Comparison of ENCODE assay signal across 8 cellular contexts in genomic region chr11:118145285-118146227, GRCh38. TPM values are rescaled to one million over a fixed set of nuclear protein-coding genes. Genes with fewer than 3 reads are reported as not detected.
DNase-seq lines count a peak whose midpoint lies in the region; ATAC-seq and TF ChIP-seq lines count a peak whose summit lies in the region.

No MANE protein-coding gene starts in this region.

- no peaks in the 10 kb centered on the region for H3K27me3 ChIP-seq in lung (ENCODE audit: control insufficient read depth, insufficient read depth)

- H3K36me3 Mint-ChIP-seq in activated CD4-positive, alpha-beta memory T cell treated with anti-CD3 and anti-CD28 coated beads, Interleukin-2, amount 10 ng/mL, durations not matched to agents 7 days and 5 days (ENCODE audit: low read depth), result no peaks in the 10 kb centered on the region

- POLR2A ChIA-PET in activated CD4-positive, alpha-beta memory T cell treated with anti-CD3 and anti-CD28 coated beads, Interleukin-2, amount 10 ng/mL, durations not matched to agents 7 days and 5 days (lab: Charles Lee), result interaction anchor here (0.8 to 1.1 kb wide), 2 partner anchors 26 to 158 kb away, joined by 3 read pairs; partner anchors contain the start of gene CD3E

- no peaks in the 10 kb centered on the region for H3K4me1 ChIP-seq in lung (ENCODE audit: control insufficient read depth in 2 of 2, insufficient read depth in 2 of 2, low read length in 2 of 2)

- H3K4me3 Mint-ChIP-seq in activated CD4-positive, alpha-beta memory T cell treated with anti-CD3 and anti-CD28 coated beads, Interleukin-2, amount 10 ng/mL, durations not matched to agents 7 days and 5 days, result peak overlapping the region; percentile 76

- H3K27ac Mint-ChIP-seq in activated CD4-positive, alpha-beta memory T cell treated with anti-CD3 and anti-CD28 coated beads, Interleukin-2, amount 10 ng/mL, durations not matched to agents 7 days and 5 days, result no peak overlapping the region

- peak overlapping the region; percentile 40 for H3K4me3 ChIP-seq in lung

- H3K27me3 Mint-ChIP-seq in activated CD4-positive, alpha-beta memory T cell treated with anti-CD3 and anti-CD28 coated beads, Interleukin-2, amount 10 ng/mL, durations not matched to agents 7 days and 5 days, result peaks cover 76% of the 10 kb centered on the region

- no peaks in the 10 kb centered on the region for H3K36me3 ChIP-seq in lung (ENCODE audit: control insufficient read depth in 2 of 2, insufficient read depth in 2 of 2, low read length in 2 of 2)

- peak; percentile 74 for ATAC-seq in GM18909 (IDR thresholded peaks at IDR 0.05; ENCODE audit: poor library complexity, unreplicated experiment)
- ATAC-seq in HG03439 (IDR thresholded peaks at IDR 0.05; ENCODE audit: unreplicated experiment), result peak; percentile 78
- peak; percentile 96 for ATAC-seq in lung (ENCODE audit: insufficient read depth, low FRiP score)

- CTCF ChIA-PET in activated CD4-positive, alpha-beta memory T cell treated with anti-CD3 and anti-CD28 coated beads, Interleukin-2, amount 10 ng/mL, durations not matched to agents 7 days and 5 days (lab: Charles Lee), result interaction anchor here (0.5 to 3.7 kb wide), 12 partner anchors 11 to 463 kb away, joined by 3 to 47 read pairs (median 3); no protein-coding TSS in a partner anchor

- 1 to 3% methylated on average over 64 to 78 of the region's 78 CpGs for WGBS in lung, 2 donors

- H3K9me3 ChIP-seq in lung (ENCODE audit: control insufficient read depth in 2 of 2, insufficient read depth in 1 of 2, low read length in 1 of 2), result no peaks in the 10 kb centered on the region

- peaks cover 7% of the 10 kb centered on the region for H3K4me1 Mint-ChIP-seq in activated CD4-positive, alpha-beta memory T cell treated with anti-CD3 and anti-CD28 coated beads, Interleukin-2, amount 10 ng/mL, durations not matched to agents 7 days and 5 days

- H3K9me3 Mint-ChIP-seq in activated CD4-positive, alpha-beta memory T cell treated with anti-CD3 and anti-CD28 coated beads, Interleukin-2, amount 10 ng/mL, durations not matched to agents 7 days and 5 days, result no peaks in the 10 kb centered on the region

- DNase-seq in AG08395 (ENCODE audit: low spot score) (peak; percentile 92), NCI-H748 treated with DMSO at 0.1 percent for 48 hours (lab: John Stamatoyannopoulos, UW) (peak; percentile 69), ecto neural progenitor cell (ENCODE audit: low spot score) (peak; percentile 94), lung (ENCODE audit: low spot score) (peak; percentile 91)
- peak; percentile 91 for DNase-seq in activated CD4-positive, alpha-beta memory T cell treated with anti-CD3 and anti-CD28 coated beads, Interleukin-2, amount 10 ng/mL, durations not matched to agents 7 days and 5 days
- DNase-seq in stimulated activated CD4-positive, alpha-beta T cell treated with anti-CD3 and anti-CD28 coated beads, Interleukin-4, amount 100 ng/mL, for 48 hours (ENCODE audit: low read depth in 2 of 2), result peak; percentile 87 to 90

- TF ChIP-seq CTCF in lung (IDR thresholded peaks at IDR 0.05; ENCODE audit: control extremely low read depth, extremely low read depth), result peak; percentile 85

- peak overlapping the region; percentile 13 to 51 for H3K27ac ChIP-seq in lung (ENCODE audit: low read depth in 1 of 2, low read length in 1 of 2)

RNA-seq across cellular contexts. Expression of gene SCN4B, which starts 7.1 kb away (rescaled TPM):
- total RNA-seq in activated CD4-positive, alpha-beta memory T cell treated with anti-CD3 and anti-CD28 coated beads, Interleukin-2, amount 10 ng/mL, durations not matched to agents 7 days and 5 days, result under 1 TPM in 1 of 2 experiments, not detected in 1; 0.28 TPM
- total RNA-seq in lung, result 1 to 10 TPM; 3.1 to 5.2 TPM
- 1 to 10 TPM in 1 of 2 donors, under 1 TPM in 1; 0.95 to 1.5 TPM for polyA plus RNA-seq in lung

RNA-seq across cellular contexts. Expression of gene SCN2B, which starts 30.9 kb away (rescaled TPM):
- total RNA-seq in activated CD4-positive, alpha-beta memory T cell treated with anti-CD3 and anti-CD28 coated beads, Interleukin-2, amount 10 ng/mL, durations not matched to agents 7 days and 5 days, result not detected
- 1 to 10 TPM; 1.0 to 1.6 TPM for total RNA-seq in lung
- polyA plus RNA-seq in lung, result under 1 TPM; 0.03 to 0.20 TPM

RNA-seq across cellular contexts. Expression of gene SMIM35, which starts 58.8 kb away (rescaled TPM):
- under 1 TPM; 0.45 to 0.55 TPM for total RNA-seq in activated CD4-positive, alpha-beta memory T cell treated with anti-CD3 and anti-CD28 coated beads, Interleukin-2, amount 10 ng/mL, durations not matched to agents 7 days and 5 days
- total RNA-seq in lung, result under 1 TPM; 0.06 to 0.17 TPM
- under 1 TPM; 0.06 to 0.15 TPM for polyA plus RNA-seq in lung

Comparison
In these comparisons a context has a peak if more than half of its experiments do, and no peak if none do; other contexts are left out.
1. Peak in every context shown above with its lines: DNase-seq, ATAC-seq, H3K4me3 ChIP-seq and H3K27ac ChIP-seq.